Comparison of ENCODE assay signal across 1 cellular context in the genomic region with DNA sequence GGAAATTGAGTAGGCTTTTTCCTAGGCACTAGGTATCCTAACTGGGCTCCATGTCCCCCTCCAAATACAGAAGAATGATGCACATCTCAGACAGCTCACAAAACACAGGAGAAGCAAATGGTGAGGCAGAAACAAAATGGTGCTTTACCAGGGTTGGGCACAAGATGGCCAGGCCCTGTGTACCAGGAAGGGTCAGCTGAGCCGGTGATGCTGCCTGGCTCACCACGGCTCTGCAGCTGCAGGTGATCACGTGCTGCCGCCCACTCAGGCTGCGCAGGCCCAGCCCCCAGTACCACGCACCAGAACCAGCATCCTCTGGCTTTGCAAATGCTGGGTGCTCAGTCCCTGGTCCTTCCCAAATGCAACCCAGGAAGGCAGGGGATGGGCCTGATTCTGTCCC.
TF ChIP-seq lines count a peak whose summit lies in the region.

No MANE protein-coding gene starts in this region.

TF ChIP-seq in WTC11, 78 proteins besides CTCF, POLR2A, EP300 and RAD21:
- TF ChIP-seq, protein P1, sequence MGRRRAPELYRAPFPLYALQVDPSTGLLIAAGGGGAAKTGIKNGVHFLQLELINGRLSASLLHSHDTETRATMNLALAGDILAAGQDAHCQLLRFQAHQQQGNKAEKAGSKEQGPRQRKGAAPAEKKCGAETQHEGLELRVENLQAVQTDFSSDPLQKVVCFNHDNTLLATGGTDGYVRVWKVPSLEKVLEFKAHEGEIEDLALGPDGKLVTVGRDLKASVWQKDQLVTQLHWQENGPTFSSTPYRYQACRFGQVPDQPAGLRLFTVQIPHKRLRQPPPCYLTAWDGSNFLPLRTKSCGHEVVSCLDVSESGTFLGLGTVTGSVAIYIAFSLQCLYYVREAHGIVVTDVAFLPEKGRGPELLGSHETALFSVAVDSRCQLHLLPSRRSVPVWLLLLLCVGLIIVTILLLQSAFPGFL (CRISPR knock-in tag; IDR thresholded peaks at IDR 0.05; ENCODE audit: borderline replicate concordance) = no peak
- TF ChIP-seq, protein P2, sequence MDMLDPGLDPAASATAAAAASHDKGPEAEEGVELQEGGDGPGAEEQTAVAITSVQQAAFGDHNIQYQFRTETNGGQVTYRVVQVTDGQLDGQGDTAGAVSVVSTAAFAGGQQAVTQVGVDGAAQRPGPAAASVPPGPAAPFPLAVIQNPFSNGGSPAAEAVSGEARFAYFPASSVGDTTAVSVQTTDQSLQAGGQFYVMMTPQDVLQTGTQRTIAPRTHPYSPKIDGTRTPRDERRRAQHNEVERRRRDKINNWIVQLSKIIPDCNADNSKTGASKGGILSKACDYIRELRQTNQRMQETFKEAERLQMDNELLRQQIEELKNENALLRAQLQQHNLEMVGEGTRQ (CRISPR knock-in tag; IDR thresholded peaks at IDR 0.05) = peak; percentile 27; the same call in 1 of the 2 replicates
